In the genomic region with DNA sequence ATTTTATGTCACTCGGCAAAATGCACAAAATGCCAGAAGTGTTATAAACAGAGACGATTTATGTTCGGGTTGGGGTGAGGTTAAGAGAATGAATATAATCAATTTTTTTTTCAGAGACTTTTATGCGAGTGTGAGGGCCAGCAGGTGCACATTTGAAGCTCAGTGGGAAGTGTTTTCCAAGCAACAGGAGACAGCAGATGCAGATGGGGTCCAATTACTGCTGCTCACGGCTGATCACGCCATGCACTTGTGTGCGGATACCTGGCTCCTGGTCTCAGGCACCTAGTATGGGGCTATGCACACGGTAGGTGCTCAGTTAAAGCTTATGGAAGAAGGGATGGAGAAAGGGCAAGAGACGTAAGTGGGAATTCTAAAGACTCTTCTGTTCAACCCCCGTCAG, we compare ENCODE assay signal across 9 cellular contexts.
"Had no signal": no experiment of that assay in that cellular context is flagged by ENCODE, and none has a peak within 500 bp of the region (broad histone marks: within the 10 kb centered on the region; RNA-seq: fewer than 3 reads in every experiment).

No MANE protein-coding gene starts in this region.

- DNase-seq: activated naive CD4-positive, alpha-beta T cell treated with anti-CD3 and anti-CD28 coated beads, Interleukin-2, amount 10 ng/mL, durations not matched to agents 7 days and 5 days; gastrocnemius medialis; heart right ventricle; islet precursor cell; left ventricle myocardium inferior; stimulated activated CD4-positive, alpha-beta T cell treated with anti-CD3 and anti-CD28 coated beads, Interleukin-12 subunit alpha, Interleukin-12 subunit beta, amount 100 ng/mL, for 4 hours; stimulated activated naive CD8-positive, alpha-beta T cell treated with anti-CD3 and anti-CD28 coated beads, Interleukin-15, Interleukin-2, amounts not matched to agents 100 U/mL and 50 U/mL, for 24 hours; upper lobe of left lung had no signal

- H3K27ac ChIP-seq: cardiac muscle cell, gastrocnemius medialis, heart right ventricle, left ventricle myocardium inferior, upper lobe of left lung had no signal

- H3K27me3 ChIP-seq: upper lobe of left lung had no signal

- H3K36me3 ChIP-seq: cardiac muscle cell, gastrocnemius medialis, heart right ventricle, left ventricle myocardium inferior, upper lobe of left lung had no signal

- H3K4me1 ChIP-seq: gastrocnemius medialis had no signal

- H3K4me3 ChIP-seq: cardiac muscle cell, gastrocnemius medialis, heart right ventricle, left ventricle myocardium inferior, upper lobe of left lung had no signal

- H3K9me3 ChIP-seq: gastrocnemius medialis, heart right ventricle had no signal
